ENCODE assay signal across 1 cellular context in the genomic region with DNA sequence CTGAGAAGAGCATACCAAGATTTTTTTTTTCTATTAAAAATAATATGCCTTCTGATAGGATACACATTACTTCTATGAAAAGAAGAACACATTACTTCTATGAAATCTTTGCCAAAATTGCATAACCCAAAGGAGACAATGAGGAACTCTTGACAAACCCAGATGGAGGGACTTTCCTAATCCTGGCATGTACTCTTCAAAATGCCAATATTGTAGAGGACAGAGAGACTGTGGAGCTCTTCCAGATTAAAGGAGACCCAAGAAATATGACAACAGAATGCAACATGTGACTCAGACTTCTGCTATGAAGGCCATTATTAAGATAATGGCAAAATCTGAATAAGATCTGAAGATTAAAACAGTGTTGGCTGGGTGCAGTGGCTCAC.
TF ChIP-seq lines count a peak whose summit lies in the region.

No MANE protein-coding gene starts in this region.

TF ChIP-seq in HepG2, 621 proteins besides CTCF, POLR2A, EP300 and RAD21:
- TF ChIP-seq, protein P1, sequence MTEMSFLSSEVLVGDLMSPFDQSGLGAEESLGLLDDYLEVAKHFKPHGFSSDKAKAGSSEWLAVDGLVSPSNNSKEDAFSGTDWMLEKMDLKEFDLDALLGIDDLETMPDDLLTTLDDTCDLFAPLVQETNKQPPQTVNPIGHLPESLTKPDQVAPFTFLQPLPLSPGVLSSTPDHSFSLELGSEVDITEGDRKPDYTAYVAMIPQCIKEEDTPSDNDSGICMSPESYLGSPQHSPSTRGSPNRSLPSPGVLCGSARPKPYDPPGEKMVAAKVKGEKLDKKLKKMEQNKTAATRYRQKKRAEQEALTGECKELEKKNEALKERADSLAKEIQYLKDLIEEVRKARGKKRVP (CRISPR knock-in tag; IDR thresholded peaks at IDR 0.05): 0 out of 4 replicates have a peak, but pooled peaks of 1 of the 2 experiments have one; percentile 36
- TF ChIP-seq PCBP1 (IDR thresholded peaks at IDR 0.05; ENCODE audit: borderline replicate concordance, low read depth, low read length): no peak
TF ChIP-seq in HepG2: peak in this region for 1.
